1 cellular context compared by ENCODE assay signal in the genomic region with DNA sequence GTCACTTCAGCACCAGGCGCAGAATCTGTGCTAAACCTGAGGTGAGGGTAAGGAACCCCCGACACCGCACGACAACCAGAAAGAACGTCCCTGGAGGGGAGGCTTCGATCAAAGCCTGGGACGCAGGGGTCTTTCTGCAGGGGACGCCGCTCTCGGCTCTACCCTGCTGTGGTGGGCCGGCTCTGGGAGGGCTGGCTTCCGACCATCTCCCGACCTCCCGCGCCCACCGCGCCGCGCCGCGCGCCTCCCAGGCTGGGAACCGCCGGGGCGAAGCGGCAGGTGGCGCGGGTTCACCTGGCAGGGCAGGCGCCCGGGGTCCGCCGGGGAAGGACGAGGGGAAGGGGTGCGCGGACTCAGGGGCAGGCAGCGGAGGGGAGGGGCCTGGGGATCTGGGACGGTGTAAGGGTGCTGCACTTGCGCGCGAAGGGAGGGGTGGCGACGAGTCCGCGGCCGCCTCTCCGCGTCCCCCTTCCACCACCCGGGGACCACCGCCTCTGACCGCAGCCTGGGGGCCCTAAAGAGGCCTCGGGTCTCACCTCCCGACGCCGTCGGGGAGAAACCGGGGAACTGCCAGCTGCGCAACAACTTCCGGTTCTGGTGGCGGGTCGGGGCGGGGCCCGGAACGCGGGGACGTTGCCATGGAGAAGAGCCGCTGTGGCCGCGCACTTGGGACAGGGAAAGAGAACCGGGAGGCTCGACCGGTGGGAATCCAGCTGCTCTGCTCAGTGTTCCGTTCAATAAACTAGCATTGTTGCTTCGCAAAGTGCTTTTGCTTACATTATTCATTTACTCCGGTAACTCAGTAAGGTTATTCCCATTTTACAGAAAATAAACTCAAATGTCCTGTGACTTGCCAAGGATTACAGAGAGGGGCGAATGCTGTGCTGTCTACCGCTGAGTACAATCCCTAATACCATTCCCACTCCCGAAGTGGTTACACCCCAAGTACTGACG.
A peak's percentile ranks its signal among the peaks of the same experiment; 100 is the strongest.
TF ChIP-seq lines count a peak whose summit lies in the region.

Gene ZNF396 (minus strand): TSS at position 596 of the 954 bp plus-strand sequence. CDS start 3,045 bp downstream, outside the sequence.

TF ChIP-seq in HepG2, 621 proteins besides CTCF, POLR2A, EP300 and RAD21 (continued from another document and continues in another):
- TF ChIP-seq, protein P1, sequence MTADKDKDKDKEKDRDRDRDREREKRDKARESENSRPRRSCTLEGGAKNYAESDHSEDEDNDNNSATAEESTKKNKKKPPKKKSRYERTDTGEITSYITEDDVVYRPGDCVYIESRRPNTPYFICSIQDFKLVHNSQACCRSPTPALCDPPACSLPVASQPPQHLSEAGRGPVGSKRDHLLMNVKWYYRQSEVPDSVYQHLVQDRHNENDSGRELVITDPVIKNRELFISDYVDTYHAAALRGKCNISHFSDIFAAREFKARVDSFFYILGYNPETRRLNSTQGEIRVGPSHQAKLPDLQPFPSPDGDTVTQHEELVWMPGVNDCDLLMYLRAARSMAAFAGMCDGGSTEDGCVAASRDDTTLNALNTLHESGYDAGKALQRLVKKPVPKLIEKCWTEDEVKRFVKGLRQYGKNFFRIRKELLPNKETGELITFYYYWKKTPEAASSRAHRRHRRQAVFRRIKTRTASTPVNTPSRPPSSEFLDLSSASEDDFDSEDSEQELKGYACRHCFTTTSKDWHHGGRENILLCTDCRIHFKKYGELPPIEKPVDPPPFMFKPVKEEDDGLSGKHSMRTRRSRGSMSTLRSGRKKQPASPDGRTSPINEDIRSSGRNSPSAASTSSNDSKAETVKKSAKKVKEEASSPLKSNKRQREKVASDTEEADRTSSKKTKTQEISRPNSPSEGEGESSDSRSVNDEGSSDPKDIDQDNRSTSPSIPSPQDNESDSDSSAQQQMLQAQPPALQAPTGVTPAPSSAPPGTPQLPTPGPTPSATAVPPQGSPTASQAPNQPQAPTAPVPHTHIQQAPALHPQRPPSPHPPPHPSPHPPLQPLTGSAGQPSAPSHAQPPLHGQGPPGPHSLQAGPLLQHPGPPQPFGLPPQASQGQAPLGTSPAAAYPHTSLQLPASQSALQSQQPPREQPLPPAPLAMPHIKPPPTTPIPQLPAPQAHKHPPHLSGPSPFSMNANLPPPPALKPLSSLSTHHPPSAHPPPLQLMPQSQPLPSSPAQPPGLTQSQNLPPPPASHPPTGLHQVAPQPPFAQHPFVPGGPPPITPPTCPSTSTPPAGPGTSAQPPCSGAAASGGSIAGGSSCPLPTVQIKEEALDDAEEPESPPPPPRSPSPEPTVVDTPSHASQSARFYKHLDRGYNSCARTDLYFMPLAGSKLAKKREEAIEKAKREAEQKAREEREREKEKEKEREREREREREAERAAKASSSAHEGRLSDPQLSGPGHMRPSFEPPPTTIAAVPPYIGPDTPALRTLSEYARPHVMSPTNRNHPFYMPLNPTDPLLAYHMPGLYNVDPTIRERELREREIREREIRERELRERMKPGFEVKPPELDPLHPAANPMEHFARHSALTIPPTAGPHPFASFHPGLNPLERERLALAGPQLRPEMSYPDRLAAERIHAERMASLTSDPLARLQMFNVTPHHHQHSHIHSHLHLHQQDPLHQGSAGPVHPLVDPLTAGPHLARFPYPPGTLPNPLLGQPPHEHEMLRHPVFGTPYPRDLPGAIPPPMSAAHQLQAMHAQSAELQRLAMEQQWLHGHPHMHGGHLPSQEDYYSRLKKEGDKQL (CRISPR knock-in tag; IDR thresholded peaks at IDR 0.05; ENCODE audit: low read depth), result no peak
- TF ChIP-seq SATB2 (CRISPR knock-in tag; IDR thresholded peaks at IDR 0.05), result no peak
- peak; percentile 100 for TF ChIP-seq ZNF777 (CRISPR knock-in tag; IDR thresholded peaks at IDR 0.05)
- TF ChIP-seq CHD4 (IDR thresholded peaks at IDR 0.05; ENCODE audit: borderline replicate concordance, low read length), result no peak
- TF ChIP-seq HMG20B (CRISPR knock-in tag; conservative IDR thresholded peaks at IDR 0.05), result no peak
- no peak for TF ChIP-seq ZNF784 (CRISPR knock-in tag; IDR thresholded peaks at IDR 0.05; ENCODE audit: borderline replicate concordance)
- TF ChIP-seq, protein P2, sequence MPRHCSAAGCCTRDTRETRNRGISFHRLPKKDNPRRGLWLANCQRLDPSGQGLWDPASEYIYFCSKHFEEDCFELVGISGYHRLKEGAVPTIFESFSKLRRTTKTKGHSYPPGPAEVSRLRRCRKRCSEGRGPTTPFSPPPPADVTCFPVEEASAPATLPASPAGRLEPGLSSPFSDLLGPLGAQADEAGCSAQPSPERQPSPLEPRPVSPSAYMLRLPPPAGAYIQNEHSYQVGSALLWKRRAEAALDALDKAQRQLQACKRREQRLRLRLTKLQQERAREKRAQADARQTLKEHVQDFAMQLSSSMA (CRISPR knock-in tag; IDR thresholded peaks at IDR 0.05), result no peak
- no peak for TF ChIP-seq ZNF17 (CRISPR knock-in tag; IDR thresholded peaks at IDR 0.05)
- no peak for TF ChIP-seq STAT5B (CRISPR knock-in tag; IDR thresholded peaks at IDR 0.05)
- TF ChIP-seq ZBTB38 (CRISPR knock-in tag; IDR thresholded peaks at IDR 0.05), result no peak
- no peak for TF ChIP-seq NFE2L2 (IDR thresholded peaks at IDR 0.05; ENCODE audit: low read length)
- no peak for TF ChIP-seq ZNF530 (CRISPR knock-in tag; IDR thresholded peaks at IDR 0.05; ENCODE audit: low read depth)
- no peak for TF ChIP-seq CEBPZ (IDR thresholded peaks at IDR 0.05; ENCODE audit: low read length)
- TF ChIP-seq KLF12 (CRISPR knock-in tag; IDR thresholded peaks at IDR 0.05; ENCODE audit: borderline replicate concordance), result no peak
- TF ChIP-seq ZNF30 (CRISPR knock-in tag; IDR thresholded peaks at IDR 0.05), result 0 out of 2 replicates have a peak, but pooled peaks have one; percentile 50
- no peak for TF ChIP-seq ZNF121 (CRISPR knock-in tag; IDR thresholded peaks at IDR 0.05)
- no peak for TF ChIP-seq ZNF296 (CRISPR knock-in tag; conservative IDR thresholded peaks at IDR 0.05)
- no peak for TF ChIP-seq ADNP (CRISPR knock-in tag; IDR thresholded peaks at IDR 0.05)
- peak; percentile 57 for TF ChIP-seq TAF1 (CRISPR knock-in tag; IDR thresholded peaks at IDR 0.05)
- peak; percentile 81 for TF ChIP-seq RFX3 (CRISPR knock-in tag; IDR thresholded peaks at IDR 0.05)
- TF ChIP-seq SP140L (CRISPR knock-in tag; IDR thresholded peaks at IDR 0.05; ENCODE audit: borderline replicate concordance), result no peak
- no peak for TF ChIP-seq ZNF839 (CRISPR knock-in tag; IDR thresholded peaks at IDR 0.05; ENCODE audit: borderline replicate concordance)
- TF ChIP-seq SMARCE1 (IDR thresholded peaks at IDR 0.05; ENCODE audit: borderline replicate concordance), result no peak
- TF ChIP-seq TCF12 (IDR thresholded peaks at IDR 0.05), result no peak
- TF ChIP-seq TCF12 (CRISPR knock-in tag; IDR thresholded peaks at IDR 0.05), result no peak
- TF ChIP-seq ZNF484 (CRISPR knock-in tag; IDR thresholded peaks at IDR 0.05; ENCODE audit: borderline replicate concordance, low read depth), result 0 out of 2 replicates have a peak, but pooled peaks have one; percentile 60
- TF ChIP-seq ZNF292 (CRISPR knock-in tag; IDR thresholded peaks at IDR 0.05; ENCODE audit: borderline replicate concordance, low read depth), result peak; percentile 48; the same call in 1 of the 2 replicates
- TF ChIP-seq, protein P3, sequence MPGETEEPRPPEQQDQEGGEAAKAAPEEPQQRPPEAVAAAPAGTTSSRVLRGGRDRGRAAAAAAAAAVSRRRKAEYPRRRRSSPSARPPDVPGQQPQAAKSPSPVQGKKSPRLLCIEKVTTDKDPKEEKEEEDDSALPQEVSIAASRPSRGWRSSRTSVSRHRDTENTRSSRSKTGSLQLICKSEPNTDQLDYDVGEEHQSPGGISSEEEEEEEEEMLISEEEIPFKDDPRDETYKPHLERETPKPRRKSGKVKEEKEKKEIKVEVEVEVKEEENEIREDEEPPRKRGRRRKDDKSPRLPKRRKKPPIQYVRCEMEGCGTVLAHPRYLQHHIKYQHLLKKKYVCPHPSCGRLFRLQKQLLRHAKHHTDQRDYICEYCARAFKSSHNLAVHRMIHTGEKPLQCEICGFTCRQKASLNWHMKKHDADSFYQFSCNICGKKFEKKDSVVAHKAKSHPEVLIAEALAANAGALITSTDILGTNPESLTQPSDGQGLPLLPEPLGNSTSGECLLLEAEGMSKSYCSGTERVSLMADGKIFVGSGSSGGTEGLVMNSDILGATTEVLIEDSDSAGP (CRISPR knock-in tag; IDR thresholded peaks at IDR 0.05; ENCODE audit: borderline replicate concordance), result peak; percentile 60; the same call in 1 of the 2 replicates
- TF ChIP-seq, protein P4, sequence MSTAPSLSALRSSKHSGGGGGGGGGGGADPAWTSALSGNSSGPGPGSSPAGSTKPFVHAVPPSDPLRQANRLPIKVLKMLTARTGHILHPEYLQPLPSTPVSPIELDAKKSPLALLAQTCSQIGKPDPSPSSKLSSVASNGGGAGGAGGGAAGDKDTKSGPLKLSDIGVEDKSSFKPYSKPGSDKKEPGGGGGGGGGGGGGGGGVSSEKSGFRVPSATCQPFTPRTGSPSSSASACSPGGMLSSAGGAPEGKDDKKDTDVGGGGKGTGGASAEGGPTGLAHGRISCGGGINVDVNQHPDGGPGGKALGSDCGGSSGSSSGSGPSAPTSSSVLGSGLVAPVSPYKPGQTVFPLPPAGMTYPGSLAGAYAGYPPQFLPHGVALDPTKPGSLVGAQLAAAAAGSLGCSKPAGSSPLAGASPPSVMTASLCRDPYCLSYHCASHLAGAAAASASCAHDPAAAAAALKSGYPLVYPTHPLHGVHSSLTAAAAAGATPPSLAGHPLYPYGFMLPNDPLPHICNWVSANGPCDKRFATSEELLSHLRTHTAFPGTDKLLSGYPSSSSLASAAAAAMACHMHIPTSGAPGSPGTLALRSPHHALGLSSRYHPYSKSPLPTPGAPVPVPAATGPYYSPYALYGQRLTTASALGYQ (CRISPR knock-in tag; IDR thresholded peaks at IDR 0.05), result no peak
- TF ChIP-seq ZNF513 (CRISPR knock-in tag; conservative IDR thresholded peaks at IDR 0.05), result no peak
- TF ChIP-seq HOXA9 (CRISPR knock-in tag; IDR thresholded peaks at IDR 0.05; ENCODE audit: borderline replicate concordance), result no peak
- no peak for TF ChIP-seq IRF9 (CRISPR knock-in tag; IDR thresholded peaks at IDR 0.05; ENCODE audit: borderline replicate concordance)
- TF ChIP-seq HOXD1 (CRISPR knock-in tag; IDR thresholded peaks at IDR 0.05), result no peak
- no peak for TF ChIP-seq CCAR2 (optimal IDR thresholded peaks at IDR 0.05; ENCODE audit: low read depth, low read length)
- TF ChIP-seq ZFP90 (CRISPR knock-in tag; IDR thresholded peaks at IDR 0.05; ENCODE audit: borderline replicate concordance), result no peak
- TF ChIP-seq ZBTB3 (CRISPR knock-in tag; IDR thresholded peaks at IDR 0.05; ENCODE audit: borderline replicate concordance, low read depth), result no peak
- TF ChIP-seq, protein P5, sequence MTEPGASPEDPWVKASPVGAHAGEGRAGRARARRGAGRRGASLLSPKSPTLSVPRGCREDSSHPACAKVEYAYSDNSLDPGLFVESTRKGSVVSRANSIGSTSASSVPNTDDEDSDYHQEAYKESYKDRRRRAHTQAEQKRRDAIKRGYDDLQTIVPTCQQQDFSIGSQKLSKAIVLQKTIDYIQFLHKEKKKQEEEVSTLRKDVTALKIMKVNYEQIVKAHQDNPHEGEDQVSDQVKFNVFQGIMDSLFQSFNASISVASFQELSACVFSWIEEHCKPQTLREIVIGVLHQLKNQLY (CRISPR knock-in tag; IDR thresholded peaks at IDR 0.05), result no peak
- TF ChIP-seq HDAC1 (CRISPR knock-in tag; IDR thresholded peaks at IDR 0.05), result peak; percentile 63; the same call in 1 of the 2 replicates
